In genomic region chr2:96427917-96428316, GRCh38 we compare ENCODE assay signal across 1 cellular context.
TF ChIP-seq lines count a peak whose summit lies in the region.

No MANE protein-coding gene starts in this region.

TF ChIP-seq in SK-N-SH, 30 proteins besides CTCF, POLR2A, EP300 and RAD21 (continued from another document):
- 0 out of 2 replicates have a peak, but pooled peaks have one; percentile 4 for TF ChIP-seq TCF12 (IDR thresholded peaks at IDR 0.05)
- TF ChIP-seq, protein P1, sequence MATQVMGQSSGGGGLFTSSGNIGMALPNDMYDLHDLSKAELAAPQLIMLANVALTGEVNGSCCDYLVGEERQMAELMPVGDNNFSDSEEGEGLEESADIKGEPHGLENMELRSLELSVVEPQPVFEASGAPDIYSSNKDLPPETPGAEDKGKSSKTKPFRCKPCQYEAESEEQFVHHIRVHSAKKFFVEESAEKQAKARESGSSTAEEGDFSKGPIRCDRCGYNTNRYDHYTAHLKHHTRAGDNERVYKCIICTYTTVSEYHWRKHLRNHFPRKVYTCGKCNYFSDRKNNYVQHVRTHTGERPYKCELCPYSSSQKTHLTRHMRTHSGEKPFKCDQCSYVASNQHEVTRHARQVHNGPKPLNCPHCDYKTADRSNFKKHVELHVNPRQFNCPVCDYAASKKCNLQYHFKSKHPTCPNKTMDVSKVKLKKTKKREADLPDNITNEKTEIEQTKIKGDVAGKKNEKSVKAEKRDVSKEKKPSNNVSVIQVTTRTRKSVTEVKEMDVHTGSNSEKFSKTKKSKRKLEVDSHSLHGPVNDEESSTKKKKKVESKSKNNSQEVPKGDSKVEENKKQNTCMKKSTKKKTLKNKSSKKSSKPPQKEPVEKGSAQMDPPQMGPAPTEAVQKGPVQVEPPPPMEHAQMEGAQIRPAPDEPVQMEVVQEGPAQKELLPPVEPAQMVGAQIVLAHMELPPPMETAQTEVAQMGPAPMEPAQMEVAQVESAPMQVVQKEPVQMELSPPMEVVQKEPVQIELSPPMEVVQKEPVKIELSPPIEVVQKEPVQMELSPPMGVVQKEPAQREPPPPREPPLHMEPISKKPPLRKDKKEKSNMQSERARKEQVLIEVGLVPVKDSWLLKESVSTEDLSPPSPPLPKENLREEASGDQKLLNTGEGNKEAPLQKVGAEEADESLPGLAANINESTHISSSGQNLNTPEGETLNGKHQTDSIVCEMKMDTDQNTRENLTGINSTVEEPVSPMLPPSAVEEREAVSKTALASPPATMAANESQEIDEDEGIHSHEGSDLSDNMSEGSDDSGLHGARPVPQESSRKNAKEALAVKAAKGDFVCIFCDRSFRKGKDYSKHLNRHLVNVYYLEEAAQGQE (IDR thresholded peaks at IDR 0.05; ENCODE audit: low read depth, low read length) = no peak
- TF ChIP-seq TAF1 (IDR thresholded peaks at IDR 0.05; ENCODE audit: borderline replicate concordance, low read depth, low read length) = no peak
- no peak for TF ChIP-seq SIN3A (IDR thresholded peaks at IDR 0.05; ENCODE audit: borderline replicate concordance, low read depth, low read length)
- no peak for TF ChIP-seq RCOR1 (IDR thresholded peaks at IDR 0.05; ENCODE audit: low read length)
- no peak for TF ChIP-seq NRF1 (IDR thresholded peaks at IDR 0.05; ENCODE audit: low read depth, low read length)
